Comparison of ENCODE assay signal across 1 cellular context in genomic region chr18:74806700-74807416, GRCh38.
TF ChIP-seq lines count a peak whose summit lies in the region.

No MANE protein-coding gene starts in this region.

TF ChIP-seq in SK-N-SH, 30 proteins besides CTCF, POLR2A, EP300 and RAD21 (continued from another document):
- no peak for TF ChIP-seq EZH2phosphoT487 (IDR thresholded peaks at IDR 0.05; ENCODE audit: borderline replicate concordance, low read depth)
- peak; percentile 58 for TF ChIP-seq PBX3 (IDR thresholded peaks at IDR 0.05)
- no peak for TF ChIP-seq RFX5 (IDR thresholded peaks at IDR 0.05; ENCODE audit: low read length)
- no peak for TF ChIP-seq NFIC (IDR thresholded peaks at IDR 0.05; ENCODE audit: borderline replicate concordance)
